Comparison of ENCODE assay signal across 8 cellular contexts in the genomic region with DNA sequence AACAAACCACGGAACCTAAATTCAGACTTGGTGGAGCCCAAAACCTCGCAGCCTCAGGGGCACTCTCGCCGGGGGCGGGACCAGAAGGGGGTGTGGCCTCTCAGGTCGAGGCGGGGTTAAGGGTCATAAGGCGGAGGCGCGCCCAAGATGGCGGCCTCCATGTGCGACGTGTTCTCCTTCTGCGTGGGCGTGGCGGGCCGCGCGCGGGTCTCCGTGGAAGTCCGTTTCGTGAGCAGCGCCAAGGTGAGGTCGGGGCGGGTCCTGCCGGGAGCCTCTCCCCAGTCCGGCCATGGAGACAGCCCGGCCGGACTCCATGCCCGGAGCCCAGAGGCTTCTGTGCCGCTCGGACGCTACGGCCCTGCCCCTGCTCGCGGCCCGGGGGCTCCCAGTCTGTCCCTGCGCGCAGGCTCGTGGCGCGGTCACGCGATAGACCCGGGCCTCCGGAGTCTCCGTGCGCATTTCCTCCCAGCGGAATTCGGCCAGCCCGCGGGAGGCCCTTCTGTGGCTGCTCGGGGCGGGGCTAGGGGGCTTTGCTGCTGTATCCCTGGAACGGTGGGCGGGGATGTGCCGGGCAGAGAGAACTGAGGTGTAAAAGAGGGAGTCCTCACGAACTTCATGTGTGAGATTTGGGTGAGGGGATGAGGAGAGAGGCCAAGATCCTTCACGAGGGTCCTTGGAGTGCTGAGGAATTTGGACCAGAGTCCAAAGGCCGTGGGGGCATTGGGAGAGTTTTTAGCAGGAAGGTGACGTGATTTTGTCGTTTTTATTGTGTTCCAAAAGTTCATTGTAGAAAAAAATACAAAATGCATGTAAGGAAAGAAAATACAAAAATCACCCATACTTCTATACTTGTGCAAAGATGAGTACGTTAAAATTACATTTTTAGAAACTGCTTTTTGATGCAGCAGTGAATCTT.
A peak's percentile ranks its signal among the peaks of the same experiment; 100 is the strongest.
DNase-seq lines count a peak whose midpoint lies in the region; ATAC-seq and TF ChIP-seq lines count a peak whose summit lies in the region.

A gene (plus strand): TSS at position 126 of the 916 bp plus-strand sequence. CDS start 22 bp downstream, at position 148.

- TF ChIP-seq POLR2A in GM15510 (IDR thresholded peaks at IDR 0.05; ENCODE audit: borderline replicate concordance, extremely low read depth, insufficient read length), result peak; percentile 66

- ATAC-seq in HG02840 (IDR thresholded peaks at IDR 0.05; ENCODE audit: low FRiP score, unreplicated experiment), result peak; percentile 92

- TF ChIP-seq CTCF in retinal pigment epithelial cell (conservative IDR thresholded peaks at IDR 0.05; ENCODE audit: low read depth, low read length), result no peak

- DNase-seq in NCI-H146 treated with DMSO at 0.1 percent for 48 hours (lab: John Stamatoyannopoulos, UW; ENCODE audit: unreplicated experiment), result peak; percentile 62
- DNase-seq in T-helper 2 cell, result peak; percentile 82 to 90 (median 86)
- DNase-seq in anterior cingulate cortex (lab: John Stamatoyannopoulos, UW), result peak in 57 of 58 donors; percentile 23 to 85 (median 72)
- peak; percentile 83 for DNase-seq in hepatic stellate cell (ENCODE audit: low spot score)
- no peak for DNase-seq in retinal pigment epithelial cell (ENCODE audit: low read depth)
- no peak for DNase-seq in amniotic stem cell (lab: John Stamatoyannopoulos, UW)

- H3K4me3 ChIP-seq in retinal pigment epithelial cell (ENCODE audit: low read length), result peak within 1 kb of the TSS; percentile 84

Comparison
In these comparisons a context has a peak if more than half of its experiments do, and no peak if none do; other contexts are left out.
1. DNase-seq: peak in NCI-H146 treated with DMSO at 0.1 percent for 48 hours (single experiment), T-helper 2 cell (5 of 5), anterior cingulate cortex (57 of 58) and hepatic stellate cell (single experiment); none in retinal pigment epithelial cell (single experiment) and amniotic stem cell (single experiment).